In the genomic region with DNA sequence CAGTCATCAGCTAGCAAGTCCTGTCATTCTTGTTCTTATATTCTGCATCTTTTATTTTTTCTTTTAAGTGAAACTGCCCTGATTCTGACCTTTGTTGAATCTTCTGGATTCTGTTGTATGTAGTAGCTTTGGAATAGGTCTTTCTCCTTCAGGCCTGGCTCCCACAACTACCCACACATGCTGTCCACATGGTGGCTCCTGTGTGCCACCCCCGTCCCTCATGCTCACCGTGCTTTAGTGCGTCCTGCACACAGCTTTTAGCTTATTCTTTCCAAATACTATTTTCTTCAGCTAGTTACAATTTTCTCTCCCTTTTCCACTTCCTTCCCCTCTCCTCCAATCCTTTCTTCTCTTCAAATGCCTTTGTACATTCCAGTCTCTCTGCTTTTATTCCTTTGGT, we compare ENCODE assay signal across 15 cellular contexts.
DNase-seq lines count a peak whose midpoint lies in the region; ATAC-seq and TF ChIP-seq lines count a peak whose summit lies in the region.
"Had no signal": no experiment of that assay in that cellular context is flagged by ENCODE, and none has a peak within 500 bp of the region (broad histone marks: within the 10 kb centered on the region; RNA-seq: fewer than 3 reads in every experiment).

No MANE protein-coding gene starts in this region.

- DNase-seq in Ammon's horn (ENCODE audit: low spot score) = peak; percentile 65
- DNase-seq in LNCaP clone FGC (ENCODE audit: low read depth) = no peak
- DNase-seq in choroid plexus epithelial cell (ENCODE audit: low read depth) = peak; percentile 20
- DNase-seq in lung microvascular endothelial cell (ENCODE audit: low read depth in 2 of 2) = peak; percentile 4 to 50
- DNase-seq in NCI-H1694 treated with DMSO at 0.1 percent for 48 hours (lab: John Stamatoyannopoulos, UW) = no peak
- DNase-seq in LoVo (ENCODE audit: low spot score) = no peak
- no peak for DNase-seq in activated CD8-positive, alpha-beta memory T cell treated with anti-CD3 and anti-CD28 coated beads for 24 hours
- DNase-seq: activated effector memory CD4-positive, alpha-beta T cell treated with Interleukin-2 at 50 U/mL for 16 hours; CD4-positive, alpha-beta memory T cell; natural killer cell; NCI-H2081 treated with DMSO at 0.1 percent for 48 hours; RPMI8226 had no signal

- no peak for ATAC-seq in GM21360 (IDR thresholded peaks at IDR 0.05; ENCODE audit: unreplicated experiment)
- ATAC-seq: natural killer cell, WTC11 had no signal

- H3K4me3 ChIP-seq in LNCaP clone FGC (ENCODE audit: low read depth, low read length) (no peak overlapping the region), choroid plexus epithelial cell (ENCODE audit: low read depth, low read length) (no peak overlapping the region)
- H3K4me3 ChIP-seq: coronary artery had no signal

- TF ChIP-seq CTCF in LNCaP clone FGC (IDR thresholded peaks at IDR 0.05; ENCODE audit: control insufficient read depth, extremely low read depth, insufficient read depth) (peak; percentile 41), choroid plexus epithelial cell (conservative IDR thresholded peaks at IDR 0.05; ENCODE audit: low read depth, low read length) (peak; percentile 21)

Comparison
In these comparisons a context has a peak if more than half of its experiments do, and no peak if none do; other contexts are left out.
1. DNase-seq: peak in Ammon's horn (single experiment), choroid plexus epithelial cell (single experiment) and lung microvascular endothelial cell (2 of 2); none in LNCaP clone FGC (single experiment), NCI-H1694 treated with DMSO at 0.1 percent for 48 hours (single experiment), LoVo (single experiment) and activated CD8-positive, alpha-beta memory T cell treated with anti-CD3 and anti-CD28 coated beads for 24 hours (single experiment).